ENCODE assay signal across 16 cellular contexts in the genomic region with DNA sequence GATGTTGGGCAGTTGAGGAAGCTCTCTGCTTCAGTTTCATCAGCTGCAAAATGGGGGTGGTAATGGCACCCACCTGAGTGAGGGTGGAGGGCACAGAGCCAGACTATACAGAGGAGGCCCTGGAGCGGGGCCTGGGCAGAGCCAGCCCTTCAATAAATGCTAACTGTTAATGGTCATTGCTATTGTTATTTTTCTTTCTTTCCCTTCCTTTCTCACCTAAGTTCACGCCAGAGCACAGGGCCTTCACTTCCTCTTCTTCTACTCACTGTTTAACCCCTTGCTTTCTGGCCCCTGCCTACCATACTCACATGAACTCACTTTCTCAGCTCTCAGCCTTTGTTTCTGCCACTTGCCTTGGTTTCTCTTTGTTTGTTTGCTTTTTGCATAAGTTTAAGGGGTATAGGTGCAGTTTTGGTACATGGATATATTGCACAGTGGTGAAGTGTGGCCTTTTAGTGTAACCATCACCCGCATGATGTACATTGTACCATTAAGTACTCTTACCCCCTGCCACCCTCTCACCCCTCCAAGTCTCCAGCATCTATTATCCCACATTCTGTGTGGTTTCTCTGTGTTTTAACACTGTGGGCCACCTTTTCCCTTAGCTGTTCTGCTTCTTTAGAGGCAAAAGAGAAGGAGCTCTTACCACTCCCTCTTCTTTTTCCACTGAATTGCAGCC. TPM values are rescaled to one million over a fixed set of nuclear protein-coding genes. Genes with fewer than 3 reads are reported as not detected.
DNase-seq lines count a peak whose midpoint lies in the region; ATAC-seq, FAIRE-seq and TF ChIP-seq lines count a peak whose summit lies in the region.
"Had no signal": no experiment of that assay in that cellular context is flagged by ENCODE, and none has a peak within 500 bp of the region (broad histone marks: within the 10 kb centered on the region; RNA-seq: fewer than 3 reads in every experiment).

No MANE protein-coding gene starts in this region.

- BruUV-seq in HepG2 (replicated peaks; lab: Mats Ljungman, UMichigan): no TSS peak

- H3K9me3 ChIP-seq in HepG2 (ENCODE audit: low read length) (no peaks in the 10 kb centered on the region), right lobe of liver (no peaks in the 10 kb centered on the region)
- H3K9me3 ChIP-seq: transverse colon had no signal

- TF ChIP-seq POLR2A in HepG2 (IDR thresholded peaks at IDR 0.05; ENCODE audit: insufficient read depth in 1 of 2, low read depth in 2 of 2, low read length in 2 of 2) (no peak), right lobe of liver (IDR thresholded peaks at IDR 0.05) (no peak)

- H3K27ac ChIP-seq in HepG2 (ENCODE audit: extremely low read length, insufficient read depth, low read length) (no peak overlapping the region), right lobe of liver (no peak overlapping the region)
- H3K27ac ChIP-seq: transverse colon had no signal

- H3K4me1 ChIP-seq in HepG2 (ENCODE audit: insufficient read depth, low read length) (peaks cover 35% of the 10 kb centered on the region), right lobe of liver (no peaks in the 10 kb centered on the region)

- POLR2A ChIA-PET in HepG2 (lab: Yijun Ruan, JAX): no interaction called here

- no peak for TF ChIP-seq RAD21 in HepG2 (CRISPR knock-in tag; IDR thresholded peaks at IDR 0.05)

- DNase-seq in HepG2 (ENCODE audit: low spot score) (no peak), right lobe of liver (no peak), SKM-1 (lab: John Stamatoyannopoulos, UW; ENCODE audit: unreplicated experiment) (peak; percentile 56), chondrocyte (ENCODE audit: low spot score) (no peak), foreskin melanocyte (no peak)
- DNase-seq in T-helper 2 cell treated with Interferon-gamma antibody and Interleukin-4, amounts not matched to agents 5 μg/mL and 100 μg/mL, for 36 hours (ENCODE audit: low spot score): no peak
- DNase-seq in stimulated activated CD4-positive, alpha-beta T cell treated with anti-CD3 and anti-CD28 coated beads, Interleukin-1b, Interleukin-23, amount 100 ng/mL, for 48 hours: no peak
- DNase-seq: activated CD4-positive, alpha-beta T cell treated with anti-CD3 and anti-CD28 coated beads, Interleukin-2, amount 50 U/mL, for 1 hour; activated effector memory CD4-positive, alpha-beta T cell treated with anti-CD3 and anti-CD28 coated beads, Interleukin-2, amount 50 U/mL, for 16 hours; left cardiac atrium; NCI-H1930; transverse colon had no signal

- no peak overlapping the region for H3K4me3 Mint-ChIP-seq in chondrocyte (ENCODE audit: unreplicated experiment)
- no peak overlapping the region for H3K4me3 Mint-ChIP-seq in T-helper 2 cell treated with Interferon-gamma antibody and Interleukin-4, amounts not matched to agents 5 μg/mL and 100 μg/mL, for 36 hours
- H3K4me3 Mint-ChIP-seq: T-helper 1 cell treated with Interleukin-12 subunit alpha and Interleukin-12 subunit beta and Interleukin-4 antibody, amounts not matched to agents 30 μg/mL and 1 μg/mL, for 36 hours had no signal

- no peaks in the 10 kb centered on the region for H3K36me3 ChIP-seq in HepG2 (replicated peaks in 1 of 2; ENCODE audit: control insufficient read depth in 1 of 2, insufficient read depth in 2 of 2, low read length in 2 of 2)
- no peaks in the 10 kb centered on the region for H3K36me3 ChIP-seq in right lobe of liver
- H3K36me3 ChIP-seq: transverse colon had no signal

- H2AFZ ChIP-seq in HepG2 (ENCODE audit: low read length): no peak overlapping the region

- no peak overlapping the region for H3K9ac ChIP-seq in HepG2 (ENCODE audit: insufficient read depth, low read depth, low read length)

- no peaks in the 10 kb centered on the region for H3K9me3 Mint-ChIP-seq in chondrocyte (ENCODE audit: low read depth)
- H3K9me3 Mint-ChIP-seq in T-helper 2 cell treated with Interferon-gamma antibody and Interleukin-4, amounts not matched to agents 5 μg/mL and 100 μg/mL, for 36 hours: no peaks in the 10 kb centered on the region
- H3K9me3 Mint-ChIP-seq: T-helper 1 cell treated with Interleukin-12 subunit alpha and Interleukin-12 subunit beta and Interleukin-4 antibody, amounts not matched to agents 30 μg/mL and 1 μg/mL, for 36 hours had no signal

- no peaks in the 10 kb centered on the region for H4K20me1 ChIP-seq in HepG2 (ENCODE audit: insufficient read depth, low read length)

- H3K27ac Mint-ChIP-seq in chondrocyte (ENCODE audit: unreplicated experiment): no peak overlapping the region
- H3K27ac Mint-ChIP-seq in T-helper 2 cell treated with Interferon-gamma antibody and Interleukin-4, amounts not matched to agents 5 μg/mL and 100 μg/mL, for 36 hours: no peak overlapping the region
- H3K27ac Mint-ChIP-seq: T-helper 1 cell treated with Interleukin-12 subunit alpha and Interleukin-12 subunit beta and Interleukin-4 antibody, amounts not matched to agents 30 μg/mL and 1 μg/mL, for 36 hours had no signal

- no peaks in the 10 kb centered on the region for H3K27me3 Mint-ChIP-seq in chondrocyte (ENCODE audit: low read depth)
- H3K27me3 Mint-ChIP-seq in T-helper 2 cell treated with Interferon-gamma antibody and Interleukin-4, amounts not matched to agents 5 μg/mL and 100 μg/mL, for 36 hours (ENCODE audit: low read depth): peaks cover 18% of the 10 kb centered on the region

- intact Hi-C loops in HepG2 (cut with micrococcal nuclease; ENCODE audit: unreplicated experiment) (loop anchor here (10.0 kb wide), 1 partner anchor 375 kb away; no protein-coding TSS in a partner anchor), right lobe of liver (cut with DNase I) (no loop called here)

- no peaks in the 10 kb centered on the region for H3K36me3 Mint-ChIP-seq in chondrocyte (ENCODE audit: low read depth)
- no peaks in the 10 kb centered on the region for H3K36me3 Mint-ChIP-seq in T-helper 2 cell treated with Interferon-gamma antibody and Interleukin-4, amounts not matched to agents 5 μg/mL and 100 μg/mL, for 36 hours (ENCODE audit: low read depth)

- in situ Hi-C loops in HepG2 (cut with HindIII; ENCODE audit: extremely low pct_ligation_motif_present, low pct_unique_long_range_greater_than_20kb): no loop called here

- no peak for TF ChIP-seq CTCF in HepG2 (CRISPR knock-in tag; IDR thresholded peaks at IDR 0.05)
- no peak for TF ChIP-seq CTCF in right lobe of liver (IDR thresholded peaks at IDR 0.05)
- TF ChIP-seq CTCF in chondrocyte (IDR thresholded peaks at IDR 0.05): no peak

- CTCF ChIA-PET in HepG2 (lab: Yijun Ruan, JAX; ENCODE audit: low intra/inter-chr PET ratio, low total read pairs): no interaction called here

- H3K4me1 Mint-ChIP-seq in chondrocyte (ENCODE audit: low read depth): no peaks in the 10 kb centered on the region
- no peaks in the 10 kb centered on the region for H3K4me1 Mint-ChIP-seq in T-helper 2 cell treated with Interferon-gamma antibody and Interleukin-4, amounts not matched to agents 5 μg/mL and 100 μg/mL, for 36 hours (ENCODE audit: low read depth)

- peak; percentile 30 for FAIRE-seq in HepG2 (lab: Jason Lieb, UNC)
- FAIRE-seq: D721Med had no signal

- no peak for TF ChIP-seq EP300 in HepG2 (IDR thresholded peaks at IDR 0.05; ENCODE audit: low read depth in 2 of 2, low read length in 2 of 2)
- no peak for TF ChIP-seq EP300 in HepG2 (CRISPR knock-in tag; IDR thresholded peaks at IDR 0.05; ENCODE audit: borderline replicate concordance)

- 66% methylated on average over 3 of the region's 3 CpGs for WGBS in HepG2 (ENCODE audit: low lambda C conversion rate)
- 77% methylated on average over 3 of the region's 3 CpGs for WGBS in right lobe of liver (ENCODE audit: insufficient coverage, low coverage, low lambda C conversion rate, missing lambda C conversion rate)

- H3K79me2 ChIP-seq in HepG2 (ENCODE audit: insufficient read depth, low read length): no peaks in the 10 kb centered on the region

- H3K4me3 ChIP-seq in HepG2 (replicated peaks in 1 of 3; ENCODE audit: insufficient read depth in 1 of 3, low read depth in 2 of 3, low read length in 3 of 3) (no peak overlapping the region), right lobe of liver (no peak overlapping the region)
- H3K4me3 ChIP-seq: transverse colon had no signal

- peaks cover 6 to 22% of the 10 kb centered on the region in 2 experiments for H3K27me3 ChIP-seq in HepG2 (ENCODE audit: control insufficient read depth in 1 of 2, insufficient read depth in 2 of 2, low read length in 2 of 2)
- no peaks in the 10 kb centered on the region for H3K27me3 ChIP-seq in right lobe of liver
- H3K27me3 ChIP-seq: transverse colon had no signal

- H3K4me2 ChIP-seq in HepG2 (ENCODE audit: low read depth, low read length): peak overlapping the region; percentile 63

- ATAC-seq in HepG2 (no peak), right lobe of liver (no peak), HG03159 (IDR thresholded peaks at IDR 0.05; ENCODE audit: unreplicated experiment) (peak; percentile 78)

TF ChIP-seq in HepG2, 621 proteins besides CTCF, POLR2A, EP300 and RAD21:
- TF ChIP-seq ZNF652 (CRISPR knock-in tag; IDR thresholded peaks at IDR 0.05; ENCODE audit: borderline replicate concordance, low read depth) (peak; percentile 90), ZBTB3 (CRISPR knock-in tag; IDR thresholded peaks at IDR 0.05; ENCODE audit: borderline replicate concordance, low read depth) (no peak), ZNF30 (CRISPR knock-in tag; IDR thresholded peaks at IDR 0.05) (0 out of 2 replicates have a peak, but pooled peaks have one; percentile 57)

RNA-seq across cellular contexts. Expression of a gene that starts 7.5 kb away (rescaled TPM):
- total RNA-seq in HepG2 (2016; rRNA removed; fragmentation: Illumina TruSeq; extraction: Trizol) (23.2 and 23.4 TPM in 2 replicates), right lobe of liver (10 to 100 TPM; 28.7 to 46.3 (median 39.6) TPM), chondrocyte (25.7 to 29.5 TPM (median 28.4 TPM) in 3 replicates)
- total RNA-seq in HepG2 (2016; cell fraction: cytosol; rRNA removed; fragmentation: Illumina TruSeq; extraction: Trizol; ENCODE audit: low read depth): 62.4 and 75.9 TPM in 2 replicates
- total RNA-seq in HepG2 (2016; cell fraction: insoluble cytoplasmic fraction; rRNA removed; fragmentation: Illumina TruSeq; extraction: Trizol): 21.2 and 23.3 TPM in 2 replicates
- total RNA-seq in HepG2 (2016; cell fraction: membrane; rRNA removed; fragmentation: Illumina TruSeq; extraction: Trizol): 33.9 and 40.6 TPM in 2 replicates
- 50.2 and 60.1 TPM in 2 replicates for total RNA-seq in HepG2 (2016; cell fraction: nucleus; rRNA removed; fragmentation: Illumina TruSeq; extraction: Trizol)
- 6.1 and 6.2 TPM in 2 replicates for polyA plus RNA-seq in HepG2 (2011; rRNA removed)
- polyA plus RNA-seq in HepG2 (2011; cell fraction: cytosol; rRNA removed): 3.7 and 4.4 TPM in 2 replicates
- polyA plus RNA-seq in HepG2 (2011; cell fraction: nucleus; rRNA removed): 24.2 and 27.1 TPM in 2 replicates
- polyA plus RNA-seq in HepG2 (2012): 19.5 and 19.9 TPM in 2 replicates
- 0.71 and 1.1 TPM in 2 replicates for polyA plus RNA-seq in HepG2 (2016; cell fraction: cytosol; fragmentation: Illumina TruSeq; extraction: Trizol; ENCODE audit: low read depth)
- 12.3 and 15.5 TPM in 2 replicates for polyA plus RNA-seq in HepG2 (2016; cell fraction: insoluble cytoplasmic fraction; fragmentation: Illumina TruSeq; extraction: Trizol; ENCODE audit: low read depth)
- 1.6 and 2.2 TPM in 2 replicates for polyA plus RNA-seq in HepG2 (2016; cell fraction: membrane; fragmentation: Illumina TruSeq; extraction: Trizol; ENCODE audit: low read depth)
- 45.7 and 47.4 TPM in 2 replicates for polyA plus RNA-seq in HepG2 (2016; cell fraction: nucleus; fragmentation: Illumina TruSeq; extraction: Trizol; ENCODE audit: insufficient read depth, low read depth)
- polyA minus RNA-seq in HepG2 (2011; rRNA and poly(A)+ RNA removed; ENCODE audit: low replicate concordance): 33.6 and 65.0 TPM in 2 replicates
- 27.1 and 37.4 TPM in 2 replicates for polyA minus RNA-seq in HepG2 (2011; cell fraction: cytosol; rRNA and poly(A)+ RNA removed)
- polyA minus RNA-seq in HepG2 (2011; cell fraction: nucleus; rRNA and poly(A)+ RNA removed): 65.6 and 67.6 TPM in 2 replicates
- polyA plus RNA-seq: neural cell had no signal
